1 cellular context compared by ENCODE assay signal in the genomic region with DNA sequence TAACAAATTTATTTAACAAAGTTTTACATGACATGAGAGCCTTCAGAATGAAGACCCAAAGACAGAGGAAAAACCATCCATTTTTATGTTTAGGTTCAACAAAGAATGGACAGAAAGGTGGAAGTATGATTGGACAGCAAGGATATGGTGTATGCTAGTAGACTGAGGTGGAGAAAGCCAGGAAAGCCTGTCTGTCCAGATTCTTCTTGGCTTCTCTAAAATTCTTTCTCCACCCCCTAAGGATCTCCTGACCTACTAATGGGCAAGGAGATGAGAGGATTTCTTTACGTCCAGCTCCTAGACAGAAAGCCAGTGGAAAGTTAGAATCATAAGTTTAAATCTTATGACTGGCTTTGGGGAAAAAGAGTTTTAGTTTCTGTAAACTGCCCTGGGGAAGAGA.
TF ChIP-seq lines count a peak whose summit lies in the region.

No MANE protein-coding gene starts in this region.

TF ChIP-seq in SK-N-SH, 30 proteins besides CTCF, POLR2A, EP300 and RAD21:
- TF ChIP-seq, protein P1, sequence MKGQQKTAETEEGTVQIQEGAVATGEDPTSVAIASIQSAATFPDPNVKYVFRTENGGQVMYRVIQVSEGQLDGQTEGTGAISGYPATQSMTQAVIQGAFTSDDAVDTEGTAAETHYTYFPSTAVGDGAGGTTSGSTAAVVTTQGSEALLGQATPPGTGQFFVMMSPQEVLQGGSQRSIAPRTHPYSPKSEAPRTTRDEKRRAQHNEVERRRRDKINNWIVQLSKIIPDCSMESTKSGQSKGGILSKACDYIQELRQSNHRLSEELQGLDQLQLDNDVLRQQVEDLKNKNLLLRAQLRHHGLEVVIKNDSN (IDR thresholded peaks at IDR 0.05; ENCODE audit: borderline replicate concordance, low read depth) = no peak
- TF ChIP-seq TEAD4 (IDR thresholded peaks at IDR 0.05; ENCODE audit: borderline replicate concordance, insufficient read depth) = no peak
- no peak for TF ChIP-seq EZH2phosphoT487 (IDR thresholded peaks at IDR 0.05; ENCODE audit: borderline replicate concordance, low read depth)
- no peak for TF ChIP-seq SIN3A (IDR thresholded peaks at IDR 0.05; ENCODE audit: borderline replicate concordance, low read depth, low read length)
- no peak for TF ChIP-seq TAF1 (IDR thresholded peaks at IDR 0.05; ENCODE audit: borderline replicate concordance, low read depth, low read length)
- TF ChIP-seq, protein P2, sequence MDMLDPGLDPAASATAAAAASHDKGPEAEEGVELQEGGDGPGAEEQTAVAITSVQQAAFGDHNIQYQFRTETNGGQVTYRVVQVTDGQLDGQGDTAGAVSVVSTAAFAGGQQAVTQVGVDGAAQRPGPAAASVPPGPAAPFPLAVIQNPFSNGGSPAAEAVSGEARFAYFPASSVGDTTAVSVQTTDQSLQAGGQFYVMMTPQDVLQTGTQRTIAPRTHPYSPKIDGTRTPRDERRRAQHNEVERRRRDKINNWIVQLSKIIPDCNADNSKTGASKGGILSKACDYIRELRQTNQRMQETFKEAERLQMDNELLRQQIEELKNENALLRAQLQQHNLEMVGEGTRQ (IDR thresholded peaks at IDR 0.05; ENCODE audit: borderline replicate concordance, low read depth, low read length) = no peak
- no peak for TF ChIP-seq CHD2 (IDR thresholded peaks at IDR 0.05; ENCODE audit: low read length, partially characterized antibody)
- no peak for TF ChIP-seq POLR2AphosphoS5 (IDR thresholded peaks at IDR 0.05; ENCODE audit: low read depth, low read length)
- TF ChIP-seq JUND (IDR thresholded peaks at IDR 0.05) = no peak
